21 cellular contexts compared by ENCODE assay signal in the genomic region with DNA sequence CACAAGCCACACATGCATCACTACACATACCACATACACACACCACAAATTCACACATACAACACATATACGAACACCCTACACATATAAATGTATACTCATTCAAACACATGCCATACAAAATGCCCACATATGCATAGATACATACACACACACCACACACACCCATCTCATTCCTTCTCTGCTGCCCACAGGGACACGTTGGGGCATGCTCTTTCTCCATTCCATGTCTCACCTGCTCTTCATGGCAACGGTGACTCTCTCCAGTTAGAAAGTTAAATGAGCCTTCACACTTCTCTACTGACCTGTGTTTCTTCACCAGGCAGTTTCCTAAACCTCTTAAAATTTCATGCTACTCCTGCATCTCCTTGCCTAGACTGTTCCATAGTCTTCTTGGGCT.
"Had no signal": no experiment of that assay in that cellular context is flagged by ENCODE, and none has a peak within 500 bp of the region (broad histone marks: within the 10 kb centered on the region; RNA-seq: fewer than 3 reads in every experiment).

No MANE protein-coding gene starts in this region.

- H3K4me1 Mint-ChIP-seq: activated naive CD4-positive, alpha-beta T cell treated with anti-CD3 and anti-CD28 coated beads, Interleukin-2, amount 10 ng/mL, durations not matched to agents 7 days and 5 days; activated naive CD8-positive, alpha-beta T cell treated with anti-CD3 and anti-CD28 coated beads, Interleukin-2, amount 50 U/mL, for 24 hours; central memory CD8-positive, alpha-beta T cell; naive B cell; neural crest cell had no signal

- DNase-seq: activated CD4-positive, alpha-beta T cell treated with anti-CD3 and anti-CD28 coated beads for 36 hours; activated CD4-positive, alpha-beta T cell treated with anti-CD3 and anti-CD28 coated beads, Interleukin-2, amount 50 U/mL, for 48 hours; activated naive CD4-positive, alpha-beta T cell treated with anti-CD3 and anti-CD28 coated beads, Interleukin-2, amount 10 ng/mL, durations not matched to agents 7 days and 5 days; activated naive CD8-positive, alpha-beta T cell treated with anti-CD3 and anti-CD28 coated beads, Interleukin-2, amount 50 U/mL, for 24 hours; anterior cingulate cortex; heart right ventricle; mesenchymal stem cell; mucosa of descending colon; naive B cell; psoas muscle; right cardiac atrium; stimulated activated naive CD8-positive, alpha-beta T cell treated with anti-CD3 and anti-CD28 coated beads, Interleukin-15, amount 100 ng/mL, for 72 hours; transverse colon had no signal

- H3K27ac ChIP-seq: coronary artery, esophagus muscularis mucosa, heart right ventricle, psoas muscle, suprapubic skin, transverse colon, vagina had no signal

- H3K9me3 Mint-ChIP-seq: activated naive CD4-positive, alpha-beta T cell treated with anti-CD3 and anti-CD28 coated beads, Interleukin-2, amount 10 ng/mL, durations not matched to agents 7 days and 5 days; activated T-helper 2 cell treated with anti-CD3 and anti-CD28 coated beads, Interferon-gamma antibody, Interleukin-2, Interleukin-4, amounts not matched to agents 10 μg/mL and 5 μg/mL and 100 μg/mL, durations not matched to agents 14 hours and 24 hours and 36 hours; central memory CD8-positive, alpha-beta T cell; neural crest cell had no signal

- ATAC-seq: activated CD4-positive, alpha-beta T cell treated with anti-CD3 and anti-CD28 coated beads for 36 hours; activated naive CD8-positive, alpha-beta T cell treated with anti-CD3 and anti-CD28 coated beads, Interleukin-2, amount 50 U/mL, for 24 hours; heart right ventricle; mucosa of descending colon; psoas muscle; right cardiac atrium; stimulated activated naive CD8-positive, alpha-beta T cell treated with anti-CD3 and anti-CD28 coated beads, Interleukin-15, amount 100 ng/mL, for 72 hours had no signal

- H3K36me3 Mint-ChIP-seq: activated naive CD4-positive, alpha-beta T cell treated with anti-CD3 and anti-CD28 coated beads, Interleukin-2, amount 10 ng/mL, durations not matched to agents 7 days and 5 days; brain; naive B cell had no signal

- H3K27ac Mint-ChIP-seq: activated CD4-positive, alpha-beta T cell treated with anti-CD3 and anti-CD28 coated beads for 36 hours; activated naive CD4-positive, alpha-beta T cell treated with anti-CD3 and anti-CD28 coated beads, Interleukin-2, amount 10 ng/mL, durations not matched to agents 7 days and 5 days; activated naive CD8-positive, alpha-beta T cell treated with anti-CD3 and anti-CD28 coated beads, Interleukin-2, amount 50 U/mL, for 24 hours; activated T-helper 2 cell treated with anti-CD3 and anti-CD28 coated beads, Interferon-gamma antibody, Interleukin-2, Interleukin-4, amounts not matched to agents 10 μg/mL and 5 μg/mL and 100 μg/mL, durations not matched to agents 14 hours and 24 hours and 36 hours; brain; naive B cell; stimulated activated naive CD8-positive, alpha-beta T cell treated with anti-CD3 and anti-CD28 coated beads, Interleukin-15, amount 100 ng/mL, for 72 hours had no signal

- H3K9me3 ChIP-seq: esophagus muscularis mucosa, heart right ventricle, mucosa of descending colon, psoas muscle, suprapubic skin, transverse colon, vagina had no signal

- H3K27me3 ChIP-seq: esophagus muscularis mucosa, heart right ventricle, suprapubic skin, transverse colon, vagina had no signal

- H3K4me3 Mint-ChIP-seq: activated CD4-positive, alpha-beta T cell treated with anti-CD3 and anti-CD28 coated beads for 36 hours; activated naive CD4-positive, alpha-beta T cell treated with anti-CD3 and anti-CD28 coated beads, Interleukin-2, amount 10 ng/mL, durations not matched to agents 7 days and 5 days; activated naive CD8-positive, alpha-beta T cell treated with anti-CD3 and anti-CD28 coated beads, Interleukin-2, amount 50 U/mL, for 24 hours; brain; central memory CD8-positive, alpha-beta T cell; naive B cell; neural crest cell; stimulated activated naive CD8-positive, alpha-beta T cell treated with anti-CD3 and anti-CD28 coated beads, Interleukin-15, amount 100 ng/mL, for 72 hours had no signal

- H3K36me3 ChIP-seq: esophagus muscularis mucosa, heart right ventricle, suprapubic skin, transverse colon, vagina had no signal

- H3K4me1 ChIP-seq: esophagus muscularis mucosa, heart right ventricle, psoas muscle, transverse colon, vagina had no signal

- H3K4me3 ChIP-seq: coronary artery, esophagus muscularis mucosa, heart right ventricle, mucosa of descending colon, psoas muscle, suprapubic skin, transverse colon, vagina had no signal

- H3K27me3 Mint-ChIP-seq: activated CD4-positive, alpha-beta T cell treated with anti-CD3 and anti-CD28 coated beads for 36 hours; activated naive CD4-positive, alpha-beta T cell treated with anti-CD3 and anti-CD28 coated beads, Interleukin-2, amount 10 ng/mL, durations not matched to agents 7 days and 5 days; central memory CD8-positive, alpha-beta T cell; stimulated activated naive CD8-positive, alpha-beta T cell treated with anti-CD3 and anti-CD28 coated beads, Interleukin-15, amount 100 ng/mL, for 72 hours had no signal
